Comparison of ENCODE assay signal across 18 cellular contexts in genomic region chr17:4506180-4506814, GRCh38. TPM values are rescaled to one million over a fixed set of nuclear protein-coding genes. Genes with fewer than 3 reads are reported as not detected.
A peak's percentile ranks its signal among the peaks of the same experiment; 100 is the strongest.
DNase-seq lines count a peak whose midpoint lies in the region; ATAC-seq and TF ChIP-seq lines count a peak whose summit lies in the region.
"Had no signal": no experiment of that assay in that cellular context is flagged by ENCODE, and none has a peak within 500 bp of the region (broad histone marks: within the 10 kb centered on the region; RNA-seq: fewer than 3 reads in every experiment).

No MANE protein-coding gene starts in this region.

- peaks cover 70% of the 10 kb centered on the region for H3K4me1 ChIP-seq in Loucy (ENCODE audit: insufficient read depth, low read length, poor library complexity, severe bottlenecking)
- peaks cover 0 to 4% of the 10 kb centered on the region in 2 donors for H3K4me1 ChIP-seq in neuronal stem cell (ENCODE audit: control insufficient read depth in 2 of 2, insufficient read depth in 1 of 2, low read depth in 1 of 2, low read length in 2 of 2)
- peaks cover 22% of the 10 kb centered on the region for H3K4me1 ChIP-seq in suprapubic skin

- H3K9ac ChIP-seq in Loucy (ENCODE audit: low read depth, low read length, poor library complexity, severe bottlenecking), result peak overlapping the region; percentile 56
- peak overlapping the region; percentile 13 for H3K9ac ChIP-seq in neuronal stem cell (ENCODE audit: low read depth, low read length, poor library complexity)

- H2BK15ac ChIP-seq in neuronal stem cell (ENCODE audit: low read length), result peak overlapping the region; percentile 38

- H3K14ac ChIP-seq in neuronal stem cell (ENCODE audit: low read length), result no peak overlapping the region

- H3K27me3 ChIP-seq in Loucy (ENCODE audit: insufficient read depth, low read length, poor library complexity, severe bottlenecking) (no peaks in the 10 kb centered on the region), neuronal stem cell (ENCODE audit: control insufficient read depth in 3 of 3, insufficient read depth in 3 of 3, low read depth in 1 of 3, low read length in 3 of 3) (peaks cover 0 to 76% (median 4%) of the 10 kb centered on the region in 3 experiments), suprapubic skin (peaks cover 13% of the 10 kb centered on the region)

- no CpG with 5 or more reads among the region's 13 CpGs for WGBS in neuronal stem cell (ENCODE audit: extremely low coverage in 2 of 2, insufficient read length in 2 of 2, insufficient replicate concordance in 1 of 2), 2 donors
- 61% methylated on average over 13 of the region's 13 CpGs for WGBS in suprapubic skin

- H3K4me2 ChIP-seq in Loucy (ENCODE audit: low read depth, low read length, poor library complexity, severe bottlenecking), result peak overlapping the region; percentile 85
- H3K4me2 ChIP-seq in neuronal stem cell (ENCODE audit: insufficient read depth, low read length, poor library complexity, severe bottlenecking), result no peak overlapping the region

- TF ChIP-seq CTCF in Loucy (conservative IDR thresholded peaks at IDR 0.05; ENCODE audit: low read length) (no peak), suprapubic skin (IDR thresholded peaks at IDR 0.05) (no peak)

- no peaks in the 10 kb centered on the region for H3K9me2 ChIP-seq in Loucy (replicated peaks; ENCODE audit: low read depth, low read length)

- H4K20me1 ChIP-seq in Loucy (ENCODE audit: insufficient read depth, low read length, poor library complexity, severe bottlenecking), result peaks cover 6% of the 10 kb centered on the region

- H3K79me1 ChIP-seq in neuronal stem cell (ENCODE audit: low read depth, low read length), result no peaks in the 10 kb centered on the region

- H2AFZ ChIP-seq in Loucy (ENCODE audit: low read length) (no peak overlapping the region), neuronal stem cell (ENCODE audit: low read length) (no peak overlapping the region)

- no peak overlapping the region for H2BK12ac ChIP-seq in neuronal stem cell (ENCODE audit: low read length)

- H2BK120ac ChIP-seq in neuronal stem cell (ENCODE audit: low read depth, low read length), result no peak overlapping the region

- no peak overlapping the region for H4K8ac ChIP-seq in neuronal stem cell (ENCODE audit: low read depth, low read length)

- peak; percentile 89 for DNase-seq in CMK (ENCODE audit: low read depth)
- no peak for DNase-seq in neuronal stem cell (ENCODE audit: low spot score)
- DNase-seq in activated T-cell treated with anti-CD3 and anti-CD28 coated beads, Interleukin-2, amount 50 U/mL, for 1 hour, result no peak
- DNase-seq in suprapubic skin (ENCODE audit: low spot score in 2 of 2), result no peak
- DNase-seq: activated CD8-positive, alpha-beta T cell treated with anti-CD3 and anti-CD28 coated beads, Interleukin-2, amount 10 ng/mL, durations not matched to agents 7 days and 5 days; activated gamma-delta T cell; naive B cell; NCI-H1092 treated with DMSO at 0.1 percent for 48 hours; NCI-H187 treated with DMSO at 0.1 percent for 48 hours had no signal

- H3K79me2 ChIP-seq in Loucy (ENCODE audit: insufficient read depth, low read length), result peaks cover 92% of the 10 kb centered on the region; the same call in 1 of the 2 replicates

- H3K4me3 ChIP-seq in Loucy (ENCODE audit: low read length, poor library complexity, severe bottlenecking), result no peak overlapping the region
- no peak overlapping the region for H3K4me3 ChIP-seq in neuronal stem cell (ENCODE audit: low read length in 2 of 2)
- H3K4me3 ChIP-seq in suprapubic skin, result no peak overlapping the region

- peak overlapping the region; percentile 28 for H3K23ac ChIP-seq in neuronal stem cell (ENCODE audit: low read depth, low read length, poor library complexity)

- TF ChIP-seq POLR2A in suprapubic skin (IDR thresholded peaks at IDR 0.05), result no peak

- H3K4ac ChIP-seq in neuronal stem cell (ENCODE audit: low read length), result no peak overlapping the region

- H3K27ac ChIP-seq in cingulate gyrus (ENCODE audit: low read depth, low read length), result peak overlapping the region; percentile 20
- H3K27ac ChIP-seq in neuronal stem cell (replicated peaks; ENCODE audit: low read length), result no peak overlapping the region
- no peak overlapping the region for H3K27ac ChIP-seq in suprapubic skin

- H2AK5ac ChIP-seq in neuronal stem cell (ENCODE audit: low read depth, low read length), result no peak overlapping the region

- no peak for TF ChIP-seq EP300 in suprapubic skin (IDR thresholded peaks at IDR 0.05)

- no peaks in the 10 kb centered on the region for H3F3A ChIP-seq in Loucy (ENCODE audit: low read depth)

- no peak overlapping the region for H4K91ac ChIP-seq in neuronal stem cell (ENCODE audit: low read depth, low read length, poor library complexity)

- H2BK5ac ChIP-seq in neuronal stem cell (ENCODE audit: low read length), result no peak overlapping the region

- H3K9me3 ChIP-seq in Loucy (ENCODE audit: insufficient read depth, low read depth, low read length) (no peaks in the 10 kb centered on the region), neuronal stem cell (replicated peaks in 1 of 2; ENCODE audit: control insufficient read depth in 2 of 2, insufficient read depth in 1 of 2, low read depth in 1 of 2, low read length in 2 of 2) (no peaks in the 10 kb centered on the region), suprapubic skin (no peaks in the 10 kb centered on the region)

- no peaks in the 10 kb centered on the region; the same call in 1 of the 2 replicates for H3K36me3 ChIP-seq in Loucy (ENCODE audit: insufficient read depth, low read length)
- no peaks in the 10 kb centered on the region for H3K36me3 ChIP-seq in neuronal stem cell (replicated peaks in 1 of 2; ENCODE audit: control insufficient read depth in 2 of 2, insufficient read depth in 2 of 2, low read length in 2 of 2)
- H3K36me3 ChIP-seq in suprapubic skin, result no peaks in the 10 kb centered on the region

- H3K18ac ChIP-seq in neuronal stem cell (ENCODE audit: low read length), result peak overlapping the region; percentile 71

- no peak for ATAC-seq in HG02852 (IDR thresholded peaks at IDR 0.05; ENCODE audit: unreplicated experiment)
- ATAC-seq: activated CD4-positive, CD25-positive, alpha-beta regulatory T cell treated with anti-CD3 and anti-CD28 coated beads, Interleukin-2, amount 50 U/mL, for 24 hours; activated CD8-positive, alpha-beta T cell treated with anti-CD3 and anti-CD28 coated beads, Interleukin-2, amount 10 ng/mL, durations not matched to agents 7 days and 5 days had no signal

RNA-seq across cellular contexts. Expression of gene SPNS2, which starts 7.6 kb away (rescaled TPM):
- 0.54 TPM for polyA plus RNA-seq in neuronal stem cell (2013, experiment 1 of 2)
- polyA plus RNA-seq in neuronal stem cell (2013, experiment 2 of 2), result 0.58 TPM
- total RNA-seq in suprapubic skin, result 10 to 100 TPM; 25.1 to 76.3 (median 49.6) TPM
- total RNA-seq: Daoy had no signal

RNA-seq across cellular contexts. Expression of gene MYBBP1A, which starts 48.9 kb away (rescaled TPM):
- 15.0 TPM for polyA plus RNA-seq in neuronal stem cell (2013, experiment 1 of 2)
- polyA plus RNA-seq in neuronal stem cell (2013, experiment 2 of 2), result 14.9 TPM
- 100 to 1,000 TPM in 1 of 4 donors, 10 to 100 TPM in 3; 73.4 to 127 (median 83.8) TPM for total RNA-seq in suprapubic skin

RNA-seq across cellular contexts. Expression of gene GGT6, which starts 54.1 kb away (rescaled TPM):
- polyA plus RNA-seq in neuronal stem cell (2013, experiment 1 of 2), result not detected
- polyA plus RNA-seq in neuronal stem cell (2013, experiment 2 of 2), result not detected
- total RNA-seq in suprapubic skin, result 100 to 1,000 TPM in 3 of 4 donors, 10 to 100 TPM in 1; 64.6 to 187 (median 134) TPM
- total RNA-seq: activated CD8-positive, alpha-beta T cell treated with anti-CD3 and anti-CD28 coated beads, Interleukin-2, amount 10 ng/mL, durations not matched to agents 7 days and 5 days; Daoy; H4; mesenteric fat pad; pulmonary artery endothelial cell; skeletal muscle tissue had no signal
